Comparison of ENCODE assay signal across 20 cellular contexts in the genomic region with DNA sequence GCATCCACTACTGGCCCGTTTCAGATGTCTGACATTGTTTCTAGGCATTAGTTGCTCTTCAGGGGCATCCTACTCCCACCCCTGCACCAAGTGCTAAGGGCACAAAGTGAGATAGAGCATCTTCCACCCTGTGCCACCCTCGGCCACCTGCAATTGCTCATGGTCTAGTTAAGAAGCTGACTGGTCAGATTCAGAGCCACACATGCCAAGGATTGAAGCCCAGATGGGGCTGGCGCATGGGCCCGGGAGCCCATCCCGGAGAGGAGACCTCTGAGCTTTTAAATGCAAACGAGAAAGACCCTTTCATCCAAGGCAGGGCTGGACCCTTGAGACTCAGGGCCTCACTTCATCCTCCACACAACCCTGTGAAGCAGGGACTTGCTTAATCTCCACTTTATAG. TPM values are rescaled to one million over a fixed set of nuclear protein-coding genes. Genes with fewer than 3 reads are reported as not detected.
"Had no signal": no experiment of that assay in that cellular context is flagged by ENCODE, and none has a peak within 500 bp of the region (broad histone marks: within the 10 kb centered on the region; RNA-seq: fewer than 3 reads in every experiment).

No MANE protein-coding gene starts in this region.

- H3K36me3 ChIP-seq: gastrocnemius medialis, tibial nerve had no signal

- H3K27ac Mint-ChIP-seq: activated naive CD8-positive, alpha-beta T cell treated with anti-CD3 and anti-CD28 coated beads for 36 hours; activated T-cell treated with anti-CD3 and anti-CD28 coated beads, Interleukin-2, amount 50 U/mL, for 24 hours; activated T-helper 2 cell treated with anti-CD3 and anti-CD28 coated beads, Interferon-gamma antibody, Interleukin-2, Interleukin-4, amounts not matched to agents 10 μg/mL and 5 μg/mL and 100 μg/mL, durations not matched to agents 14 hours and 24 hours and 36 hours; naive thymus-derived CD4-positive, alpha-beta T cell; progenitor cell of endocrine pancreas; stimulated activated naive CD8-positive, alpha-beta T cell treated with anti-CD3 and anti-CD28 coated beads, Interleukin-15, Interleukin-2, amounts not matched to agents 100 ng/mL and 50 ng/mL, for 24 hours; WTC11 had no signal

- H3K4me3 Mint-ChIP-seq: activated naive CD8-positive, alpha-beta T cell treated with anti-CD3 and anti-CD28 coated beads for 36 hours; activated T-cell treated with anti-CD3 and anti-CD28 coated beads, Interleukin-2, amount 50 U/mL, for 24 hours; naive thymus-derived CD4-positive, alpha-beta T cell; neural crest cell; stimulated activated naive CD8-positive, alpha-beta T cell treated with anti-CD3 and anti-CD28 coated beads, Interleukin-15, Interleukin-2, amounts not matched to agents 100 ng/mL and 50 ng/mL, for 24 hours; WTC11 had no signal

- H3K9me3 Mint-ChIP-seq: activated naive CD8-positive, alpha-beta T cell treated with anti-CD3 and anti-CD28 coated beads for 36 hours; activated T-cell treated with anti-CD3 and anti-CD28 coated beads, Interleukin-2, amount 50 U/mL, for 24 hours; activated T-helper 2 cell treated with anti-CD3 and anti-CD28 coated beads, Interferon-gamma antibody, Interleukin-2, Interleukin-4, amounts not matched to agents 10 μg/mL and 5 μg/mL and 100 μg/mL, durations not matched to agents 14 hours and 24 hours and 36 hours; naive thymus-derived CD4-positive, alpha-beta T cell; neural crest cell; stimulated activated naive CD8-positive, alpha-beta T cell treated with anti-CD3 and anti-CD28 coated beads, Interleukin-15, Interleukin-2, amounts not matched to agents 100 ng/mL and 50 ng/mL, for 24 hours had no signal

- H3K27ac ChIP-seq: esophagus muscularis mucosa, gastrocnemius medialis, tibial nerve had no signal

- H3K9me3 ChIP-seq: esophagus muscularis mucosa, gastrocnemius medialis had no signal

- H3K27me3 ChIP-seq: gastrocnemius medialis, tibial nerve had no signal

- H3K4me1 Mint-ChIP-seq: neural crest cell had no signal

- DNase-seq: activated naive CD4-positive, alpha-beta T cell treated with Interleukin-2 at 50 U/mL for 16 hours; activated naive CD8-positive, alpha-beta T cell treated with anti-CD3 and anti-CD28 coated beads for 36 hours; activated T-cell treated with anti-CD3 and anti-CD28 coated beads, Interleukin-2, amount 50 U/mL, for 24 hours; gastrocnemius medialis; islet precursor cell; naive thymus-derived CD4-positive, alpha-beta T cell; occipital lobe; retina; stimulated activated CD4-positive, alpha-beta T cell treated with anti-CD3 and anti-CD28 coated beads, Interleukin-12 subunit alpha, Interleukin-12 subunit beta, amount 100 ng/mL, for 4 hours; stimulated activated CD4-positive, alpha-beta T cell treated with anti-CD3 and anti-CD28 coated beads, Interleukin-4, amount 100 ng/mL, for 4 hours; T-helper 9 cell had no signal

- ATAC-seq: naive thymus-derived CD4-positive, alpha-beta T cell; WTC11 had no signal

- H3K4me3 ChIP-seq: esophagus muscularis mucosa, gastrocnemius medialis, tibial nerve had no signal

- H3K27me3 Mint-ChIP-seq: activated naive CD8-positive, alpha-beta T cell treated with anti-CD3 and anti-CD28 coated beads for 36 hours; activated T-cell treated with anti-CD3 and anti-CD28 coated beads, Interleukin-2, amount 50 U/mL, for 24 hours; naive thymus-derived CD4-positive, alpha-beta T cell; stimulated activated naive CD8-positive, alpha-beta T cell treated with anti-CD3 and anti-CD28 coated beads, Interleukin-15, Interleukin-2, amounts not matched to agents 100 ng/mL and 50 ng/mL, for 24 hours had no signal

RNA-seq across cellular contexts. Expression of gene HRH2, which starts 28.5 kb away (rescaled TPM):
- total RNA-seq: bronchial epithelial cell, lung microvascular endothelial cell had no signal
